ENCODE assay signal across 8 cellular contexts in the genomic region with DNA sequence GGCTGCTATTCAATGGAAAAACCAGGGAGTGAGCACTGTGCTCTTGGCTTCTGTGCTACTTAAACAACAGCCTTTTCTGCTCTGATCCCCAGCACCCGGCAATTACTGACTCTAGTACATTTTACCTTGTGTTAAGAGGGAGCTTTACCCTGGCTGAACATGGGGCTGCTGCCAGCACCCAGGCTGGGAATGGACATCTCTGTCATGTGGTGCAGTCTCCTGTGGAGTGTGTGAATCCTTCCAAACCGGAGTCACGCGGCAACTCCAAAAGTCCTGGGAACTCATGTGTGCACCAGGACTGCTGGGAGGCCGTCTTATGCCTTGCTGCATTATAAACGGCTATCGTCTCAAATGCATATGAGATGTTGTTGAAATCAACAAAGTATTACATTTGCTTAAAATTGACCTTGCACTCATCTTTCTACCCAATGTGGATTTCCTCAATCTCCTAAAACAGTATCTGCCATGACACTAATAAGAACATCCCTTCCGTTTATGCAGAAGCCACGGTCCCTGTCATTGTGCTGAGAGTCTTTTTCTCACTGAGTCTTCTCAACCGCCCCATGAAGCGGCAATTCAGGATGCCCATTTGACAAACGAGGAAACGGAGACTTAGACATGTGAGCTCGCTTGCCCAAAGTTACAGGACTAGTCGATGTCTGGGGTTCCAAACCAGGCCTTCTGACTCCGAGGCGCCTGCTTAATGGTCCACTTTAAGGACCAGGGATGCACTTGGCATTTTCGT. TPM values are rescaled to one million over a fixed set of nuclear protein-coding genes. Genes with fewer than 3 reads are reported as not detected.
DNase-seq lines count a peak whose midpoint lies in the region; ATAC-seq and TF ChIP-seq lines count a peak whose summit lies in the region.

No MANE protein-coding gene starts in this region.

- no peak for ATAC-seq in activated naive CD8-positive, alpha-beta T cell treated with anti-CD3 and anti-CD28 coated beads, Interleukin-2, amount 50 U/mL, for 24 hours
- ATAC-seq in HG03354 (IDR thresholded peaks at IDR 0.05; ENCODE audit: poor library complexity, severe bottlenecking, unreplicated experiment) = no peak
- no peak for ATAC-seq in HG02884 (IDR thresholded peaks at IDR 0.05; ENCODE audit: unreplicated experiment)

- H3K4me1 ChIP-seq in HUES48 (ENCODE audit: control insufficient read depth, insufficient read depth, low read length) = peaks cover 27% of the 10 kb centered on the region
- H3K4me1 ChIP-seq in hepatocyte (ENCODE audit: insufficient read depth) = peaks cover 34% of the 10 kb centered on the region

- no peaks in the 10 kb centered on the region for H3K9me2 ChIP-seq in hepatocyte (replicated peaks; ENCODE audit: insufficient read depth)

- H3K36me3 ChIP-seq in HUES48 (ENCODE audit: control insufficient read depth, insufficient read depth, low read length) (no peaks in the 10 kb centered on the region), hepatocyte (replicated peaks; ENCODE audit: insufficient read depth, low read depth) (no peaks in the 10 kb centered on the region)

- no peaks in the 10 kb centered on the region for H4K20me1 ChIP-seq in hepatocyte (ENCODE audit: insufficient read depth, poor library complexity, severe bottlenecking)

- H3K4me2 ChIP-seq in hepatocyte = peak overlapping the region; percentile 100

- H3K9ac ChIP-seq in HUES48 (ENCODE audit: low read depth, low read length) = no peak overlapping the region

- whole genome bisulfite sequencing in hepatocyte (ENCODE audit: low lambda C conversion rate, missing lambda C conversion rate) = 85% methylated on average over 18 of the region's 18 CpGs

- no peak for DNase-seq in activated naive CD8-positive, alpha-beta T cell treated with anti-CD3 and anti-CD28 coated beads, Interleukin-2, amount 50 U/mL, for 24 hours
- DNase-seq in hepatocyte (ENCODE audit: low spot score) (no peak), mesenteric fat pad (ENCODE audit: low spot score) (no peak), NCI-H187 treated with DMSO at 0.1 percent for 48 hours (lab: John Stamatoyannopoulos, UW) (no peak)

- H3K27me3 ChIP-seq in HUES48 (ENCODE audit: control insufficient read depth, insufficient read depth, low read length) = peaks cover 61% of the 10 kb centered on the region
- H3K27me3 ChIP-seq in hepatocyte = no peaks in the 10 kb centered on the region

- H3K27ac ChIP-seq in HUES48 (ENCODE audit: low read depth, low read length) = peak overlapping the region; percentile 8
- peak overlapping the region; percentile 86 for H3K27ac ChIP-seq in hepatocyte
- peak overlapping the region in 18 of 21 experiments; percentile 70 to 93 (median 87) for H3K27ac ChIP-seq in skin epidermis

- peak overlapping the region; percentile 61 for H3K4me3 Mint-ChIP-seq in activated naive CD8-positive, alpha-beta T cell treated with anti-CD3 and anti-CD28 coated beads, Interleukin-2, amount 50 U/mL, for 24 hours

- no peak overlapping the region for H3K27ac Mint-ChIP-seq in activated naive CD8-positive, alpha-beta T cell treated with anti-CD3 and anti-CD28 coated beads, Interleukin-2, amount 50 U/mL, for 24 hours

- peaks cover 14% of the 10 kb centered on the region for H3K4me1 Mint-ChIP-seq in activated naive CD8-positive, alpha-beta T cell treated with anti-CD3 and anti-CD28 coated beads, Interleukin-2, amount 50 U/mL, for 24 hours

- H3K79me2 ChIP-seq in hepatocyte = peaks cover 33% of the 10 kb centered on the region

- H2AFZ ChIP-seq in hepatocyte = peak overlapping the region; percentile 87

- H3K9me3 ChIP-seq in HUES48 (ENCODE audit: control insufficient read depth, insufficient read depth, low read length) (no peaks in the 10 kb centered on the region), hepatocyte (ENCODE audit: low read depth) (no peaks in the 10 kb centered on the region)

- no peaks in the 10 kb centered on the region for H3K9me3 Mint-ChIP-seq in activated naive CD8-positive, alpha-beta T cell treated with anti-CD3 and anti-CD28 coated beads, Interleukin-2, amount 50 U/mL, for 24 hours

- H3K36me3 Mint-ChIP-seq in activated naive CD8-positive, alpha-beta T cell treated with anti-CD3 and anti-CD28 coated beads, Interleukin-2, amount 50 U/mL, for 24 hours (ENCODE audit: low read depth) = no peaks in the 10 kb centered on the region

- H3K4me3 ChIP-seq in HUES48 (ENCODE audit: low read depth, low read length) (peak overlapping the region; percentile 77), hepatocyte (no peak overlapping the region), skin epidermis (peak overlapping the region; percentile 57 to 94 (median 84))

- no peak for TF ChIP-seq CTCF in hepatocyte (IDR thresholded peaks at IDR 0.05; ENCODE audit: poor library complexity)

- peaks cover 11% of the 10 kb centered on the region for H3K27me3 Mint-ChIP-seq in activated naive CD8-positive, alpha-beta T cell treated with anti-CD3 and anti-CD28 coated beads, Interleukin-2, amount 50 U/mL, for 24 hours

RNA-seq across cellular contexts. Expression of a gene that starts 0.9 kb away (rescaled TPM):
- total RNA-seq in hepatocyte (369 and 396 TPM in 2 replicates), mesenteric fat pad (843 TPM)
- polyA plus RNA-seq in hepatocyte = 321 and 404 TPM in 2 replicates

Comparison
In these comparisons a context has a peak if more than half of its experiments do, and no peak if none do; other contexts are left out.
1. H3K27ac ChIP-seq: peak in every context shown above with its lines; median percentile 87 in skin epidermis; 86 in hepatocyte; 8 in HUES48.